Comparison of ENCODE assay signal across 12 cellular contexts in the genomic region with DNA sequence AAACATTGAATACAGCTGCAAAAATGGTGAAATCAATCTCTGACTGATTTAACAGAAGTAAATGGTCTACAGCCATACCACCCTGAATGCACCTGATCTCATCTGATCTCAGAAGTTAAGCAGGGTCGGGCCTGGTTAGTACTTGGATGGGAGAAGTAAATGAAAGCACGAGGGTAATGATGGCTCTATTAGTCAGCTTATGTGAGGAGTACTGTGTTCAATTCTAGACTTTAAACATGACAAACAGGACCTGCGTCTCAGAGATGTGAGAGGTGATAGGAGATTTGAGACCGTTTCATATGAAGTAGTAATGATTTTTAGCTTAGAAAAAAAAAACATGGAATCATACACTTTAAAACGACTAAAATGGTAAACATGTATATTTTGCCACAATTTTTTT.
"Had no signal": no experiment of that assay in that cellular context is flagged by ENCODE, and none has a peak within 500 bp of the region (broad histone marks: within the 10 kb centered on the region; RNA-seq: fewer than 3 reads in every experiment).

No MANE protein-coding gene starts in this region.

- H3K9me3 Mint-ChIP-seq: activated CD4-positive, alpha-beta memory T cell treated with anti-CD3 and anti-CD28 coated beads for 36 hours; activated naive CD4-positive, alpha-beta T cell treated with anti-CD3 and anti-CD28 coated beads, Interleukin-2, amount 50 U/mL, for 72 hours; stimulated activated memory B cell treated with anti-CD40 and anti-IgM and Interleukin-4, amounts not matched to agents 10 μg/mL and 1 μg/mL and 100 μg/mL, for 72 hours had no signal

- ATAC-seq: activated naive CD4-positive, alpha-beta T cell treated with anti-CD3 and anti-CD28 coated beads, Interleukin-2, amount 50 U/mL, for 72 hours; heart right ventricle; left ventricle myocardium superior; stimulated activated memory B cell treated with anti-CD40 and anti-IgM and Interleukin-4, amounts not matched to agents 10 μg/mL and 1 μg/mL and 100 μg/mL, for 72 hours had no signal

- H3K27ac Mint-ChIP-seq: activated CD4-positive, alpha-beta memory T cell treated with anti-CD3 and anti-CD28 coated beads for 36 hours; activated naive CD4-positive, alpha-beta T cell treated with anti-CD3 and anti-CD28 coated beads, Interleukin-2, amount 50 U/mL, for 72 hours; stimulated activated memory B cell treated with anti-CD40 and anti-IgM and Interleukin-4, amounts not matched to agents 10 μg/mL and 1 μg/mL and 100 μg/mL, for 72 hours had no signal

- H3K4me3 Mint-ChIP-seq: activated CD4-positive, alpha-beta memory T cell treated with anti-CD3 and anti-CD28 coated beads for 36 hours; stimulated activated memory B cell treated with anti-CD40 and anti-IgM and Interleukin-4, amounts not matched to agents 10 μg/mL and 1 μg/mL and 100 μg/mL, for 72 hours had no signal

- H3K27me3 Mint-ChIP-seq: activated CD4-positive, alpha-beta memory T cell treated with anti-CD3 and anti-CD28 coated beads for 36 hours; stimulated activated memory B cell treated with anti-CD40 and anti-IgM and Interleukin-4, amounts not matched to agents 10 μg/mL and 1 μg/mL and 100 μg/mL, for 72 hours had no signal

- DNase-seq: activated CD4-positive, alpha-beta memory T cell treated with anti-CD3 and anti-CD28 coated beads for 36 hours; activated CD4-positive, CD25-positive, alpha-beta regulatory T cell treated with anti-CD3 and anti-CD28 coated beads, Interleukin-2, amount 50 U/mL, for 72 hours; activated gamma-delta T cell treated with Interleukin-2 at 50 U/mL for 16 hours; amniotic stem cell; effector CD4-positive, alpha-beta T cell; esophagus squamous epithelium; heart right ventricle; left ventricle myocardium superior; stimulated activated CD4-positive, alpha-beta T cell treated with anti-CD3 and anti-CD28 coated beads, Interleukin-12 subunit alpha, Interleukin-12 subunit beta, amount 100 ng/mL, for 4 hours; upper lobe of left lung had no signal
